1 cellular context compared by ENCODE assay signal in the genomic region with DNA sequence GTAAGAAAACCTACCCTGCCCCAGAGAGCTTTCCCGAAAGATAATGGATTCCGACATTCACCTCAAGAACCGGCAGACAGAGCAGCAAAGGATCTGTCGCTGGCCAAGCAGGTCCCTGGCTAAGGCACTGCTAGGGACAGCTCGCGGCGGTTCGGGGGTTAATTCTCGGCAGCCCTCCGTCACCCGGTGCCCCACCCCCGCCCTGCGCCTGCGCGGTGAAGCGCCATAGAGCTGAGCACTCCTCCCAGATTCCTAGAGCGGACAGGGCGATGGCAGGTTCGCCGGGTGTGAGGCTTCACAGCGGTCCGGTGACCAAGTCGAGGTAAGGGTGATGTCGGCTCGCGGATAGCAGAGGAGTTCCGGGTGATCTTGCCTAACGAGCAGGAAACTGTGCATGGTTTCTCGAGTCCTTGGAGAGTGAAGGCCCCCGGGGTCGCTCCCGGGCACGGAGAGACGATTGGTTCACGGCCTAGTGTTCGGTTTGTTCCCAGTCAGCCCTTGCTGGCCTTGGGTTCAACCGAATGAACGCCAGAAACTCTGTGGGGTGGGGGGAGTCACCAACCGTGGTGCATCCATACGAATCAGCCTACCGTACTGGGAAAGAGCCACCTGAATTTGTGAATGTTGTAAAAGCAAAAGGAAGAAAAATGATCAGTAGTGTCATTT.
TF ChIP-seq lines count a peak whose summit lies in the region.

A gene (minus strand): TSS at position 160 of the 666 bp plus-strand sequence. CDS start 25,877 bp downstream, outside the sequence.

TF ChIP-seq in H1, 55 proteins besides CTCF, POLR2A, EP300 and RAD21:
- no peak for TF ChIP-seq BRCA1 (IDR thresholded peaks at IDR 0.05; ENCODE audit: low read depth, low read length)
- TF ChIP-seq, protein P1, sequence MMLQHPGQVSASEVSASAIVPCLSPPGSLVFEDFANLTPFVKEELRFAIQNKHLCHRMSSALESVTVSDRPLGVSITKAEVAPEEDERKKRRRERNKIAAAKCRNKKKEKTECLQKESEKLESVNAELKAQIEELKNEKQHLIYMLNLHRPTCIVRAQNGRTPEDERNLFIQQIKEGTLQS (IDR thresholded peaks at IDR 0.05; ENCODE audit: insufficient read depth, low read depth, low read length): 0 out of 2 replicates have a peak, but pooled peaks have one; percentile 51
- no peak for TF ChIP-seq JUN (IDR thresholded peaks at IDR 0.05; ENCODE audit: low read depth, low read length)
- no peak for TF ChIP-seq KDM1A (IDR thresholded peaks at IDR 0.05; ENCODE audit: borderline replicate concordance, low read length)
- TF ChIP-seq PHF8 (conservative IDR thresholded peaks at IDR 0.05; ENCODE audit: low read depth, low read length): peak; percentile 96
- TF ChIP-seq RBBP5 (IDR thresholded peaks at IDR 0.05; ENCODE audit: borderline replicate concordance, low read depth, low read length): peak; percentile 53; the same call in 1 of the 2 replicates
- TF ChIP-seq POLR2AphosphoS5 (IDR thresholded peaks at IDR 0.05; ENCODE audit: low read depth, low read length): peak; percentile 97
- peak; percentile 85 for TF ChIP-seq CREB1 (IDR thresholded peaks at IDR 0.05)
- TF ChIP-seq BACH1 (IDR thresholded peaks at IDR 0.05; ENCODE audit: low read length): no peak
- TF ChIP-seq JUND (IDR thresholded peaks at IDR 0.05; ENCODE audit: low read length): peak; percentile 40
- peak; percentile 63; the same call in 1 of the 2 replicates for TF ChIP-seq GTF2F1 (IDR thresholded peaks at IDR 0.05; ENCODE audit: borderline replicate concordance, low read depth, low read length)
- no peak for TF ChIP-seq BCL11A (IDR thresholded peaks at IDR 0.05; ENCODE audit: low read depth in 2 of 2, low read length in 2 of 2)
- TF ChIP-seq TBP (IDR thresholded peaks at IDR 0.05; ENCODE audit: low read depth, low read length): peak; percentile 94
- TF ChIP-seq, protein P2, sequence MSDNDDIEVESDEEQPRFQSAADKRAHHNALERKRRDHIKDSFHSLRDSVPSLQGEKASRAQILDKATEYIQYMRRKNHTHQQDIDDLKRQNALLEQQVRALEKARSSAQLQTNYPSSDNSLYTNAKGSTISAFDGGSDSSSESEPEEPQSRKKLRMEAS (IDR thresholded peaks at IDR 0.05): peak; percentile 70
- no peak for TF ChIP-seq CBX8 (IDR thresholded peaks at IDR 0.05; ENCODE audit: borderline replicate concordance, low read depth, low read length)
- TF ChIP-seq EZH2 (IDR thresholded peaks at IDR 0.05; ENCODE audit: low read depth, low read length, severe bottlenecking): no peak
- no peak for TF ChIP-seq SIRT6 (IDR thresholded peaks at IDR 0.05; ENCODE audit: low read length)
- no peak for TF ChIP-seq CTBP2 (IDR thresholded peaks at IDR 0.05; ENCODE audit: borderline replicate concordance, insufficient read depth, insufficient read length, low read length)
- TF ChIP-seq, protein P3, sequence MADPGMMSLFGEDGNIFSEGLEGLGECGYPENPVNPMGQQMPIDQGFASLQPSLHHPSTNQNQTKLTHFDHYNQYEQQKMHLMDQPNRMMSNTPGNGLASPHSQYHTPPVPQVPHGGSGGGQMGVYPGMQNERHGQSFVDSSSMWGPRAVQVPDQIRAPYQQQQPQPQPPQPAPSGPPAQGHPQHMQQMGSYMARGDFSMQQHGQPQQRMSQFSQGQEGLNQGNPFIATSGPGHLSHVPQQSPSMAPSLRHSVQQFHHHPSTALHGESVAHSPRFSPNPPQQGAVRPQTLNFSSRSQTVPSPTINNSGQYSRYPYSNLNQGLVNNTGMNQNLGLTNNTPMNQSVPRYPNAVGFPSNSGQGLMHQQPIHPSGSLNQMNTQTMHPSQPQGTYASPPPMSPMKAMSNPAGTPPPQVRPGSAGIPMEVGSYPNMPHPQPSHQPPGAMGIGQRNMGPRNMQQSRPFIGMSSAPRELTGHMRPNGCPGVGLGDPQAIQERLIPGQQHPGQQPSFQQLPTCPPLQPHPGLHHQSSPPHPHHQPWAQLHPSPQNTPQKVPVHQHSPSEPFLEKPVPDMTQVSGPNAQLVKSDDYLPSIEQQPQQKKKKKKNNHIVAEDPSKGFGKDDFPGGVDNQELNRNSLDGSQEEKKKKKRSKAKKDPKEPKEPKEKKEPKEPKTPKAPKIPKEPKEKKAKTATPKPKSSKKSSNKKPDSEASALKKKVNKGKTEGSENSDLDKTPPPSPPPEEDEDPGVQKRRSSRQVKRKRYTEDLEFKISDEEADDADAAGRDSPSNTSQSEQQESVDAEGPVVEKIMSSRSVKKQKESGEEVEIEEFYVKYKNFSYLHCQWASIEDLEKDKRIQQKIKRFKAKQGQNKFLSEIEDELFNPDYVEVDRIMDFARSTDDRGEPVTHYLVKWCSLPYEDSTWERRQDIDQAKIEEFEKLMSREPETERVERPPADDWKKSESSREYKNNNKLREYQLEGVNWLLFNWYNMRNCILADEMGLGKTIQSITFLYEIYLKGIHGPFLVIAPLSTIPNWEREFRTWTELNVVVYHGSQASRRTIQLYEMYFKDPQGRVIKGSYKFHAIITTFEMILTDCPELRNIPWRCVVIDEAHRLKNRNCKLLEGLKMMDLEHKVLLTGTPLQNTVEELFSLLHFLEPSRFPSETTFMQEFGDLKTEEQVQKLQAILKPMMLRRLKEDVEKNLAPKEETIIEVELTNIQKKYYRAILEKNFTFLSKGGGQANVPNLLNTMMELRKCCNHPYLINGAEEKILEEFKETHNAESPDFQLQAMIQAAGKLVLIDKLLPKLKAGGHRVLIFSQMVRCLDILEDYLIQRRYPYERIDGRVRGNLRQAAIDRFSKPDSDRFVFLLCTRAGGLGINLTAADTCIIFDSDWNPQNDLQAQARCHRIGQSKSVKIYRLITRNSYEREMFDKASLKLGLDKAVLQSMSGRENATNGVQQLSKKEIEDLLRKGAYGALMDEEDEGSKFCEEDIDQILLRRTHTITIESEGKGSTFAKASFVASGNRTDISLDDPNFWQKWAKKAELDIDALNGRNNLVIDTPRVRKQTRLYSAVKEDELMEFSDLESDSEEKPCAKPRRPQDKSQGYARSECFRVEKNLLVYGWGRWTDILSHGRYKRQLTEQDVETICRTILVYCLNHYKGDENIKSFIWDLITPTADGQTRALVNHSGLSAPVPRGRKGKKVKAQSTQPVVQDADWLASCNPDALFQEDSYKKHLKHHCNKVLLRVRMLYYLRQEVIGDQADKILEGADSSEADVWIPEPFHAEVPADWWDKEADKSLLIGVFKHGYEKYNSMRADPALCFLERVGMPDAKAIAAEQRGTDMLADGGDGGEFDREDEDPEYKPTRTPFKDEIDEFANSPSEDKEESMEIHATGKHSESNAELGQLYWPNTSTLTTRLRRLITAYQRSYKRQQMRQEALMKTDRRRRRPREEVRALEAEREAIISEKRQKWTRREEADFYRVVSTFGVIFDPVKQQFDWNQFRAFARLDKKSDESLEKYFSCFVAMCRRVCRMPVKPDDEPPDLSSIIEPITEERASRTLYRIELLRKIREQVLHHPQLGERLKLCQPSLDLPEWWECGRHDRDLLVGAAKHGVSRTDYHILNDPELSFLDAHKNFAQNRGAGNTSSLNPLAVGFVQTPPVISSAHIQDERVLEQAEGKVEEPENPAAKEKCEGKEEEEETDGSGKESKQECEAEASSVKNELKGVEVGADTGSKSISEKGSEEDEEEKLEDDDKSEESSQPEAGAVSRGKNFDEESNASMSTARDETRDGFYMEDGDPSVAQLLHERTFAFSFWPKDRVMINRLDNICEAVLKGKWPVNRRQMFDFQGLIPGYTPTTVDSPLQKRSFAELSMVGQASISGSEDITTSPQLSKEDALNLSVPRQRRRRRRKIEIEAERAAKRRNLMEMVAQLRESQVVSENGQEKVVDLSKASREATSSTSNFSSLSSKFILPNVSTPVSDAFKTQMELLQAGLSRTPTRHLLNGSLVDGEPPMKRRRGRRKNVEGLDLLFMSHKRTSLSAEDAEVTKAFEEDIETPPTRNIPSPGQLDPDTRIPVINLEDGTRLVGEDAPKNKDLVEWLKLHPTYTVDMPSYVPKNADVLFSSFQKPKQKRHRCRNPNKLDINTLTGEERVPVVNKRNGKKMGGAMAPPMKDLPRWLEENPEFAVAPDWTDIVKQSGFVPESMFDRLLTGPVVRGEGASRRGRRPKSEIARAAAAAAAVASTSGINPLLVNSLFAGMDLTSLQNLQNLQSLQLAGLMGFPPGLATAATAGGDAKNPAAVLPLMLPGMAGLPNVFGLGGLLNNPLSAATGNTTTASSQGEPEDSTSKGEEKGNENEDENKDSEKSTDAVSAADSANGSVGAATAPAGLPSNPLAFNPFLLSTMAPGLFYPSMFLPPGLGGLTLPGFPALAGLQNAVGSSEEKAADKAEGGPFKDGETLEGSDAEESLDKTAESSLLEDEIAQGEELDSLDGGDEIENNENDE (IDR thresholded peaks at IDR 0.05; ENCODE audit: insufficient replicate concordance, low read length): no peak
- peak; percentile 93 for TF ChIP-seq TAF1 (IDR thresholded peaks at IDR 0.05; ENCODE audit: low read depth, low read length)
- TF ChIP-seq TAF7 (optimal IDR thresholded peaks at IDR 0.05; ENCODE audit: borderline replicate concordance, low read depth, low read length): peak; percentile 49
- TF ChIP-seq, protein P4, sequence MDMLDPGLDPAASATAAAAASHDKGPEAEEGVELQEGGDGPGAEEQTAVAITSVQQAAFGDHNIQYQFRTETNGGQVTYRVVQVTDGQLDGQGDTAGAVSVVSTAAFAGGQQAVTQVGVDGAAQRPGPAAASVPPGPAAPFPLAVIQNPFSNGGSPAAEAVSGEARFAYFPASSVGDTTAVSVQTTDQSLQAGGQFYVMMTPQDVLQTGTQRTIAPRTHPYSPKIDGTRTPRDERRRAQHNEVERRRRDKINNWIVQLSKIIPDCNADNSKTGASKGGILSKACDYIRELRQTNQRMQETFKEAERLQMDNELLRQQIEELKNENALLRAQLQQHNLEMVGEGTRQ (IDR thresholded peaks at IDR 0.05; ENCODE audit: low read length): peak; percentile 46; the same call in 1 of the 2 replicates
- peak; percentile 70; the same call in 1 of the 2 replicates for TF ChIP-seq SP4 (IDR thresholded peaks at IDR 0.05; ENCODE audit: low read length)
- TF ChIP-seq CHD2 (IDR thresholded peaks at IDR 0.05; ENCODE audit: low read length): peak; percentile 70; the same call in 1 of the 2 replicates
- TF ChIP-seq CEBPB (IDR thresholded peaks at IDR 0.05; ENCODE audit: low read depth, low read length): no peak
- peak; percentile 61 for TF ChIP-seq TEAD4 (IDR thresholded peaks at IDR 0.05; ENCODE audit: low read depth, low read length)
- peak; percentile 97 for TF ChIP-seq ASH2L (IDR thresholded peaks at IDR 0.05; ENCODE audit: low read length)
- TF ChIP-seq POU5F1 (IDR thresholded peaks at IDR 0.05; ENCODE audit: low read depth, low read length): no peak
- 0 out of 2 replicates have a peak, but pooled peaks have one; percentile 29 for TF ChIP-seq TCF12 (IDR thresholded peaks at IDR 0.05; ENCODE audit: low read depth, low read length)
- TF ChIP-seq YY1 (IDR thresholded peaks at IDR 0.05; ENCODE audit: low read depth, low read length): peak; percentile 67; the same call in 1 of the 2 replicates
- TF ChIP-seq, protein P5, sequence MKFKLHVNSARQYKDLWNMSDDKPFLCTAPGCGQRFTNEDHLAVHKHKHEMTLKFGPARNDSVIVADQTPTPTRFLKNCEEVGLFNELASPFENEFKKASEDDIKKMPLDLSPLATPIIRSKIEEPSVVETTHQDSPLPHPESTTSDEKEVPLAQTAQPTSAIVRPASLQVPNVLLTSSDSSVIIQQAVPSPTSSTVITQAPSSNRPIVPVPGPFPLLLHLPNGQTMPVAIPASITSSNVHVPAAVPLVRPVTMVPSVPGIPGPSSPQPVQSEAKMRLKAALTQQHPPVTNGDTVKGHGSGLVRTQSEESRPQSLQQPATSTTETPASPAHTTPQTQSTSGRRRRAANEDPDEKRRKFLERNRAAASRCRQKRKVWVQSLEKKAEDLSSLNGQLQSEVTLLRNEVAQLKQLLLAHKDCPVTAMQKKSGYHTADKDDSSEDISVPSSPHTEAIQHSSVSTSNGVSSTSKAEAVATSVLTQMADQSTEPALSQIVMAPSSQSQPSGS (IDR thresholded peaks at IDR 0.05; ENCODE audit: low read length): peak; percentile 97
- TF ChIP-seq SP1 (IDR thresholded peaks at IDR 0.05; ENCODE audit: low read depth, low read length): no peak
- TF ChIP-seq SUZ12 (IDR thresholded peaks at IDR 0.05; ENCODE audit: low read length): no peak
- no peak for TF ChIP-seq NANOG (IDR thresholded peaks at IDR 0.05; ENCODE audit: insufficient read depth, low read depth, low read length, poor library complexity, severe bottlenecking)
- peak; percentile 82 for TF ChIP-seq KDM5A (IDR thresholded peaks at IDR 0.05; ENCODE audit: low read length)
- TF ChIP-seq GABPA (IDR thresholded peaks at IDR 0.05; ENCODE audit: borderline replicate concordance, insufficient read depth, low read length): no peak
- peak; percentile 92 for TF ChIP-seq NRF1 (IDR thresholded peaks at IDR 0.05; ENCODE audit: low read depth, low read length)
- TF ChIP-seq HDAC2 (IDR thresholded peaks at IDR 0.05; ENCODE audit: borderline replicate concordance in 1 of 2, low read depth in 2 of 2, low read length in 2 of 2): no peak
- TF ChIP-seq SIN3A (conservative IDR thresholded peaks at IDR 0.05 in 1 of 2, IDR thresholded peaks at IDR 0.05 in 1 of 2; ENCODE audit: low read depth in 1 of 2, low read length in 2 of 2): peak; percentile 62 to 89; a peak in 2 of 4 replicates
- TF ChIP-seq FOSL1 (IDR thresholded peaks at IDR 0.05; ENCODE audit: insufficient read depth, low read depth, low read length): no peak
- TF ChIP-seq SAP30 (IDR thresholded peaks at IDR 0.05; ENCODE audit: insufficient read depth, insufficient replicate concordance, low read length): no peak
- no peak for TF ChIP-seq CBX5 (IDR thresholded peaks at IDR 0.05; ENCODE audit: low read depth, low read length)
- TF ChIP-seq SP2 (IDR thresholded peaks at IDR 0.05; ENCODE audit: low read length): peak; percentile 97
- TF ChIP-seq, protein P6, sequence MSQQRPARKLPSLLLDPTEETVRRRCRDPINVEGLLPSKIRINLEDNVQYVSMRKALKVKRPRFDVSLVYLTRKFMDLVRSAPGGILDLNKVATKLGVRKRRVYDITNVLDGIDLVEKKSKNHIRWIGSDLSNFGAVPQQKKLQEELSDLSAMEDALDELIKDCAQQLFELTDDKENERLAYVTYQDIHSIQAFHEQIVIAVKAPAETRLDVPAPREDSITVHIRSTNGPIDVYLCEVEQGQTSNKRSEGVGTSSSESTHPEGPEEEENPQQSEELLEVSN (IDR thresholded peaks at IDR 0.05): no peak
- TF ChIP-seq EGR1 (IDR thresholded peaks at IDR 0.05; ENCODE audit: borderline replicate concordance, low read depth, low read length): peak; percentile 82
- TF ChIP-seq KDM4A (IDR thresholded peaks at IDR 0.05; ENCODE audit: low read depth, low read length, severe bottlenecking): peak; percentile 36
